In the genomic region with DNA sequence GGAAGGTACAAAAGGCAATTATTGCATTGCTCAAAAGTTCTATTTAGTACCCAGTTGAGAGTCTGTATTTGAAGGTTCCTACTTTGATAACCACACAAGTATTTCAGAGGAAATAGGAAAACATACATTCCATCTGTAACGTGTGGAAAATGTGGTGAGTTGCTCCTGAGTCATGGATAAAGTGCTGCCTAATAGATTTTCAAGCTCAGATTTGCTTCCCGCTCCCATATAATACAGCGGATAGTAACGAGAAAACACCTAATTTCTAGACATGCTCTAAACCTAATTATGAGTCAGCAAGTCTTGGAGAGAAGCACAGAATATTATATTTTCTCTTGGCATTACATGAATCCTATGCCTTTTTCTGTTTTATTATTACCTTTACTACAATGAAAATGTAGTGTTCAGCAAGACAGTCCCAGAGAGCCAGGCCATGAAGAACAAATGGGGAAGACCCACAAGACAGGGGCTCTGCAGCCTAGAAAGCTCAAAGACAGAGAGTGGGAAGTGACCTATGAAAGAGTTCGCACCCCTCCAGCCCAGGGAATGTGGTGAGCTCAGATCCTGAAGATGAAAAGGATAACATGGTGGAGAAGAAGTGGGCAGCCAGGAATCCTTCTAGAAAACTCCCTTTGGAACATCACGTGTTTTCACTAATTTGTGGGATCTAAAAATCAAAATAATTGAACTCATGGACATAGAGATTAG, we compare ENCODE assay signal across 15 cellular contexts.
A peak's percentile ranks its signal among the peaks of the same experiment; 100 is the strongest.
DNase-seq lines count a peak whose midpoint lies in the region; ATAC-seq and TF ChIP-seq lines count a peak whose summit lies in the region.
"Had no signal": no experiment of that assay in that cellular context is flagged by ENCODE, and none has a peak within 500 bp of the region (broad histone marks: within the 10 kb centered on the region; RNA-seq: fewer than 3 reads in every experiment).

No MANE protein-coding gene starts in this region.

- H3K27ac ChIP-seq in right cardiac atrium (ENCODE audit: low read length), result peak overlapping the region; percentile 53
- peak overlapping the region; percentile 8 for H3K27ac ChIP-seq in vagina
- H3K27ac ChIP-seq: SJCRH30 had no signal

- TF ChIP-seq CTCF in chondrocyte (IDR thresholded peaks at IDR 0.05), result no peak
- TF ChIP-seq CTCF in vagina (IDR thresholded peaks at IDR 0.05), result no peak

- no peaks in the 10 kb centered on the region for H3K9me3 Mint-ChIP-seq in chondrocyte (ENCODE audit: low read depth)
- H3K9me3 Mint-ChIP-seq: type B pancreatic cell had no signal

- H3K27me3 ChIP-seq in right cardiac atrium (ENCODE audit: control insufficient read depth, insufficient read depth), result no peaks in the 10 kb centered on the region
- H3K27me3 ChIP-seq in vagina, result no peaks in the 10 kb centered on the region
- H3K27me3 ChIP-seq: SJCRH30 had no signal

- peaks cover 0 to 4% of the 10 kb centered on the region in 2 donors for H3K36me3 ChIP-seq in vagina

- intact Hi-C loops in right cardiac atrium (cut with DNase I), result no loop called here
- intact Hi-C loops in Right ventricle myocardium superior (cut with DNase I), result no loop called here
- intact Hi-C loops in vagina (cut with DNase I), result no loop called here

- WGBS in right cardiac atrium, result 90% methylated on average over 6 of the region's 6 CpGs

- H3K4me3 Mint-ChIP-seq in chondrocyte (ENCODE audit: unreplicated experiment), result no peak overlapping the region
- H3K4me3 Mint-ChIP-seq: type B pancreatic cell, WTC11 had no signal

- ATAC-seq in right cardiac atrium (no peak), Right ventricle myocardium superior (ENCODE audit: poor library complexity) (no peak)
- ATAC-seq: WTC11 had no signal

- H3K9me3 ChIP-seq in right cardiac atrium (ENCODE audit: control insufficient read depth, low read length), result no peaks in the 10 kb centered on the region
- no peaks in the 10 kb centered on the region for H3K9me3 ChIP-seq in vagina
- H3K9me3 ChIP-seq: SJCRH30 had no signal

- H3K4me3 ChIP-seq in right cardiac atrium (ENCODE audit: low read length) (no peak overlapping the region), vagina (no peak overlapping the region)
- H3K4me3 ChIP-seq: SJCRH30 had no signal

- H3K4me1 ChIP-seq in right cardiac atrium (ENCODE audit: control insufficient read depth, insufficient read depth, low read length) (peaks cover 15% of the 10 kb centered on the region), vagina (peaks cover 18% of the 10 kb centered on the region)

- peaks cover 80% of the 10 kb centered on the region for H3K4me1 Mint-ChIP-seq in chondrocyte (ENCODE audit: low read depth)
- H3K4me1 Mint-ChIP-seq: WTC11 had no signal

- no peak for TF ChIP-seq POLR2A in vagina (IDR thresholded peaks at IDR 0.05)

- no peaks in the 10 kb centered on the region for H3K27me3 Mint-ChIP-seq in chondrocyte (ENCODE audit: low read depth)
- H3K27me3 Mint-ChIP-seq: type B pancreatic cell had no signal

- no peak for DNase-seq in right cardiac atrium
- DNase-seq in Right ventricle myocardium superior, result no peak
- DNase-seq in chondrocyte (ENCODE audit: low spot score), result no peak
- peak; percentile 61 for DNase-seq in kidney tubule cell (ENCODE audit: low spot score)
- no peak for DNase-seq in vagina (ENCODE audit: extremely low spot score in 2 of 2)
- DNase-seq in NCI-H2171 treated with DMSO at 0.1 percent for 48 hours (lab: John Stamatoyannopoulos, UW), result no peak
- no peak for DNase-seq in SIG-M5 (lab: John Stamatoyannopoulos, UW)
- no peak for DNase-seq in SK-N-DZ (ENCODE audit: low spot score)
- DNase-seq: ACHN, anterior cingulate cortex, NCI-H1092, NCI-H69, SJCRH30 had no signal

- peaks cover 15% of the 10 kb centered on the region for H3K36me3 Mint-ChIP-seq in chondrocyte (ENCODE audit: low read depth)

- H3K27ac Mint-ChIP-seq in chondrocyte (ENCODE audit: unreplicated experiment), result peak overlapping the region; percentile 98
- H3K27ac Mint-ChIP-seq: type B pancreatic cell, WTC11 had no signal
